In the genomic region with DNA sequence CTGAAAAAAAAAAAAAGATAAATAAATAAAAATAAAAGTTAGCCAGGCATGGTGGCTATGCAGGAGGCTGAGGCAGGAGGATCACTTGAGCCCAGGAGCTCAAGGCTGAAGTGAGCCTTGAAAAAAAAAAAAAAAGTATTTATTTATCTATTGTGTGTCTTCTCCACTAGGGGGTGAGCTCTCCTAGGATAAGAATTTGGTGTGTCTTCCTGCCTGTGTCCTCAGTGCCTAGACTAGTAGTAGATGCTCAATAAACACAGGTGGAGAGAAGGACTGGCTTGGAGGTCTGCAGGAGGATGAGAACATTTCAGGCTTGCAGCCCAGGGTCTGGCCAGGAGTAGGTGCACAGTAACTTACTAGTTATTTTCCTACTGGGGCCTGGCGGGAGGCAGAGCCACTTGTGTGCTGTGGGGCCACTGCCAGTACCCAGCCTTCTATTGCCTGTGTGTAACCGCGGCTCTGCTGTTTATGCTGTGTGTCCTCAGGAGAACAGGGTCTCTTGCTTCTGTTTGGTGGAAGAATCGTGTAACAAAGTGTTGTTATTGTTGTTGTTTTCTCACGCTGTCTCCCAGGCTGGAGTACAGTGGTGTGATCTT, we compare ENCODE assay signal across 9 cellular contexts. TPM values are rescaled to one million over a fixed set of nuclear protein-coding genes. Genes with fewer than 3 reads are reported as not detected.
DNase-seq lines count a peak whose midpoint lies in the region; ATAC-seq and TF ChIP-seq lines count a peak whose summit lies in the region.
"Had no signal": no experiment of that assay in that cellular context is flagged by ENCODE, and none has a peak within 500 bp of the region (broad histone marks: within the 10 kb centered on the region; RNA-seq: fewer than 3 reads in every experiment).

No MANE protein-coding gene starts in this region.

- H3K9me3 ChIP-seq in breast epithelium = no peaks in the 10 kb centered on the region

- intact Hi-C loops in breast epithelium (cut with DNase I; ENCODE audit: low total_unique reads) = loop anchor here (10.0 kb wide), 1 partner anchor 69 kb away; no protein-coding TSS in a partner anchor

- DNase-seq in ELR (ENCODE audit: low read depth) (peak; percentile 80), NCI-H226 (peak; percentile 16), breast epithelium (ENCODE audit: low spot score in 2 of 2) (no peak)
- DNase-seq: activated naive CD8-positive, alpha-beta T cell treated with anti-CD3 and anti-CD28 coated beads, Interleukin-2, amount 10 ng/mL, durations not matched to agents 7 days and 5 days had no signal

- H3K36me3 Mint-ChIP-seq in nephron (ENCODE audit: low read depth) = no peaks in the 10 kb centered on the region
- H3K36me3 Mint-ChIP-seq: activated naive CD8-positive, alpha-beta T cell treated with anti-CD3 and anti-CD28 coated beads, Interleukin-2, amount 10 ng/mL, durations not matched to agents 7 days and 5 days had no signal

- TF ChIP-seq CTCF in 22Rv1 (IDR thresholded peaks at IDR 0.05) (peak; percentile 76), breast epithelium (IDR thresholded peaks at IDR 0.05) (peak; percentile 50 to 59 (median 51)), nephron (IDR thresholded peaks at IDR 0.05; ENCODE audit: unreplicated experiment in 3 of 3) (peak; percentile 36 to 47 (median 41))

- H3K4me1 Mint-ChIP-seq in nephron = no peaks in the 10 kb centered on the region

- no peak for ATAC-seq in HG02798 (IDR thresholded peaks at IDR 0.05; ENCODE audit: poor library complexity, unreplicated experiment)
- ATAC-seq in HG02884 (IDR thresholded peaks at IDR 0.05; ENCODE audit: unreplicated experiment) = no peak
- ATAC-seq in HG03457 (IDR thresholded peaks at IDR 0.05; ENCODE audit: unreplicated experiment) = no peak

- H3K4me3 ChIP-seq in breast epithelium = no peak overlapping the region

- H3K27me3 ChIP-seq in breast epithelium = peaks cover 3 to 7% of the 10 kb centered on the region in 2 donors

- no peak overlapping the region for H3K27ac Mint-ChIP-seq in nephron
- H3K27ac Mint-ChIP-seq: activated naive CD8-positive, alpha-beta T cell treated with anti-CD3 and anti-CD28 coated beads, Interleukin-2, amount 10 ng/mL, durations not matched to agents 7 days and 5 days had no signal

- H3K4me3 Mint-ChIP-seq in nephron = no peak overlapping the region
- H3K4me3 Mint-ChIP-seq: activated naive CD8-positive, alpha-beta T cell treated with anti-CD3 and anti-CD28 coated beads, Interleukin-2, amount 10 ng/mL, durations not matched to agents 7 days and 5 days had no signal

- peaks cover 48% of the 10 kb centered on the region for H3K27me3 Mint-ChIP-seq in nephron (ENCODE audit: low read depth)
- H3K27me3 Mint-ChIP-seq: activated naive CD8-positive, alpha-beta T cell treated with anti-CD3 and anti-CD28 coated beads, Interleukin-2, amount 10 ng/mL, durations not matched to agents 7 days and 5 days had no signal

- H3K9me3 Mint-ChIP-seq in nephron = no peaks in the 10 kb centered on the region
- H3K9me3 Mint-ChIP-seq: activated naive CD8-positive, alpha-beta T cell treated with anti-CD3 and anti-CD28 coated beads, Interleukin-2, amount 10 ng/mL, durations not matched to agents 7 days and 5 days had no signal

- H3K36me3 ChIP-seq in breast epithelium = no peaks in the 10 kb centered on the region

- TF ChIP-seq POLR2A in breast epithelium (IDR thresholded peaks at IDR 0.05) = no peak

- H3K27ac ChIP-seq in 22Rv1 = no peak overlapping the region
- H3K27ac ChIP-seq in breast epithelium = no peak overlapping the region

- H3K4me1 ChIP-seq in breast epithelium = no peaks in the 10 kb centered on the region

RNA-seq across cellular contexts. Expression of gene LMTK3, which starts 5.4 kb away (rescaled TPM):
- total RNA-seq in breast epithelium = 1 to 10 TPM in 2 of 3 donors, not detected in 1; 1.3 to 2.9 TPM

RNA-seq across cellular contexts. Expression of gene CYTH2, which starts 37.1 kb away (rescaled TPM):
- total RNA-seq in breast epithelium = 10 to 100 TPM; 42.2 to 74.7 (median 70.4) TPM

RNA-seq across cellular contexts. Expression of gene SULT2B1, which starts 45.7 kb away (rescaled TPM):
- 1 to 10 TPM in 2 of 3 donors, not detected in 1; 5.6 to 7.5 TPM for total RNA-seq in breast epithelium
- total RNA-seq: activated naive CD8-positive, alpha-beta T cell treated with anti-CD3 and anti-CD28 coated beads, Interleukin-2, amount 10 ng/mL, durations not matched to agents 7 days and 5 days had no signal

RNA-seq across cellular contexts. Expression of gene KCNJ14, which starts 50.9 kb away (rescaled TPM):
- total RNA-seq in breast epithelium = 1 to 10 TPM in 2 of 3 donors, under 1 TPM in 1; 0.80 to 1.6 (median 1.0) TPM

Comparison
In these comparisons a context has a peak if more than half of its experiments do, and no peak if none do; other contexts are left out.
1. DNase-seq: peak in ELR (single experiment) and NCI-H226 (single experiment); none in breast epithelium (0 of 2).
2. Peak in every context shown above with its lines, with median percentiles within 50 percentile points of each other: CTCF ChIP-seq.